ENCODE assay signal across 1 cellular context in the genomic region with DNA sequence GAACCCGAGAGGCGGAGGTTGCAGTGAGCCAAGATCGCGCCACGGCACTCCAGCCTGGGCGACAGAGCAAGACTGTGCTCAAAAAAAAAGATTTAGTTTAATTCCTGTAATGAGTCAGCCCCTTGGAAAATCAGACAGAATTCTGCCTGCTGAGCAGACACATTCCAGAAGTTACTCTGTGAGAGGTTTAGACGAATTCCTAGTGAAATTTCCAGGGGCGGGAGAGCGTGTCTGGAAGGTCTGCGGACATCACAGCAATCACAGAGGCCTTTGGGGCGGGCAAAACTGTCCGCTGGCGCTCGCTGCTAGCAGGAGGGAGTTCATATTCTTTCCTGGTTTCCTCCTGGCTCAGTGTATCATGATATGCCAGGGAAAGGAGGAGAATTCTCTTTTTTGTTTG.
A peak's percentile ranks its signal among the peaks of the same experiment; 100 is the strongest.
TF ChIP-seq lines count a peak whose summit lies in the region.

No MANE protein-coding gene starts in this region.

TF ChIP-seq in IMR-90, 13 proteins besides CTCF, POLR2A, EP300 and RAD21:
- TF ChIP-seq, protein P1, sequence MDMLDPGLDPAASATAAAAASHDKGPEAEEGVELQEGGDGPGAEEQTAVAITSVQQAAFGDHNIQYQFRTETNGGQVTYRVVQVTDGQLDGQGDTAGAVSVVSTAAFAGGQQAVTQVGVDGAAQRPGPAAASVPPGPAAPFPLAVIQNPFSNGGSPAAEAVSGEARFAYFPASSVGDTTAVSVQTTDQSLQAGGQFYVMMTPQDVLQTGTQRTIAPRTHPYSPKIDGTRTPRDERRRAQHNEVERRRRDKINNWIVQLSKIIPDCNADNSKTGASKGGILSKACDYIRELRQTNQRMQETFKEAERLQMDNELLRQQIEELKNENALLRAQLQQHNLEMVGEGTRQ (IDR thresholded peaks at IDR 0.05; ENCODE audit: low read depth, low read length) = no peak
- TF ChIP-seq CEBPB (IDR thresholded peaks at IDR 0.05; ENCODE audit: low read depth, low read length) (no peak), MXI1 (IDR thresholded peaks at IDR 0.05; ENCODE audit: borderline replicate concordance, low read depth, low read length) (no peak), MAFK (IDR thresholded peaks at IDR 0.05; ENCODE audit: low read depth, low read length) (peak; percentile 91), RCOR1 (IDR thresholded peaks at IDR 0.05; ENCODE audit: insufficient replicate concordance, low read length) (no peak)
- TF ChIP-seq, protein P2, sequence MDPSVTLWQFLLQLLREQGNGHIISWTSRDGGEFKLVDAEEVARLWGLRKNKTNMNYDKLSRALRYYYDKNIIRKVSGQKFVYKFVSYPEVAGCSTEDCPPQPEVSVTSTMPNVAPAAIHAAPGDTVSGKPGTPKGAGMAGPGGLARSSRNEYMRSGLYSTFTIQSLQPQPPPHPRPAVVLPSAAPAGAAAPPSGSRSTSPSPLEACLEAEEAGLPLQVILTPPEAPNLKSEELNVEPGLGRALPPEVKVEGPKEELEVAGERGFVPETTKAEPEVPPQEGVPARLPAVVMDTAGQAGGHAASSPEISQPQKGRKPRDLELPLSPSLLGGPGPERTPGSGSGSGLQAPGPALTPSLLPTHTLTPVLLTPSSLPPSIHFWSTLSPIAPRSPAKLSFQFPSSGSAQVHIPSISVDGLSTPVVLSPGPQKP (IDR thresholded peaks at IDR 0.05; ENCODE audit: borderline replicate concordance, low read depth, low read length) = no peak
TF ChIP-seq in IMR-90: peak in this region for 1.
